ENCODE assay signal across 13 cellular contexts in genomic region chr10:239109-239508, GRCh38.
DNase-seq lines count a peak whose midpoint lies in the region; ATAC-seq and TF ChIP-seq lines count a peak whose summit lies in the region.
"Had no signal": no experiment of that assay in that cellular context is flagged by ENCODE, and none has a peak within 500 bp of the region (broad histone marks: within the 10 kb centered on the region; RNA-seq: fewer than 3 reads in every experiment).

No MANE protein-coding gene starts in this region.

- WGBS in suprapubic skin, result 91% methylated on average over 6 of the region's 6 CpGs
- 86 to 91% methylated on average over 6 of the region's 6 CpGs for WGBS in transverse colon (ENCODE audit: low coverage in 1 of 2), 2 donors

- TF ChIP-seq EP300 in suprapubic skin (IDR thresholded peaks at IDR 0.05) (no peak), transverse colon (IDR thresholded peaks at IDR 0.05; ENCODE audit: low read depth) (no peak)

- no peaks in the 10 kb centered on the region for H3K9me3 ChIP-seq in suprapubic skin
- H3K9me3 ChIP-seq in transverse colon, result no peaks in the 10 kb centered on the region
- H3K9me3 ChIP-seq: upper lobe of left lung had no signal

- DNase-seq in A172 (ENCODE audit: low spot score) (peak; percentile 29), EL (peak; percentile 13), NCI-H748 (lab: John Stamatoyannopoulos, UW; ENCODE audit: unreplicated experiment) (peak; percentile 53), epithelial cell of prostate (ENCODE audit: low read depth, low spot score) (peak; percentile 46), suprapubic skin (ENCODE audit: low spot score in 2 of 2) (no peak), transverse colon (no peak)
- no peak for DNase-seq in activated CD8-positive, alpha-beta memory T cell treated with anti-CD3 and anti-CD28 coated beads for 24 hours
- DNase-seq: activated gamma-delta T cell treated with Interleukin-2 at 50 U/mL for 16 hours; kidney glomerular epithelial cell; NCI-H510A treated with DMSO at 0.1 percent for 48 hours; stimulated activated CD4-positive, alpha-beta T cell treated with anti-CD3 and anti-CD28 coated beads, Interleukin-2, amount 100 ng/mL, for 24 hours; upper lobe of left lung had no signal

- no peak for ATAC-seq in GM18861 (IDR thresholded peaks at IDR 0.05; ENCODE audit: unreplicated experiment)

- intact Hi-C loops in transverse colon (cut with DNase I; ENCODE audit: low total_unique reads), result no loop called here

- H3K36me3 ChIP-seq in suprapubic skin (peaks cover 40% of the 10 kb centered on the region), transverse colon (peaks cover 0 to 25% (median 6%) of the 10 kb centered on the region in 4 donors)

- no peak for TF ChIP-seq CTCF in suprapubic skin (IDR thresholded peaks at IDR 0.05)
- no peak for TF ChIP-seq CTCF in transverse colon (IDR thresholded peaks at IDR 0.05)

- H3K4me1 ChIP-seq in suprapubic skin (peaks cover 8% of the 10 kb centered on the region), transverse colon (no peaks in the 10 kb centered on the region)

- H3K4me3 ChIP-seq in suprapubic skin (no peak overlapping the region), transverse colon (no peak overlapping the region)
- H3K4me3 ChIP-seq: upper lobe of left lung had no signal

- TF ChIP-seq POLR2A in suprapubic skin (IDR thresholded peaks at IDR 0.05) (no peak), transverse colon (IDR thresholded peaks at IDR 0.05) (no peak)

- H3K27me3 ChIP-seq in suprapubic skin (no peaks in the 10 kb centered on the region), transverse colon (no peaks in the 10 kb centered on the region)
- H3K27me3 ChIP-seq: upper lobe of left lung had no signal

- H3K27ac ChIP-seq in epithelial cell of prostate (no peak overlapping the region), suprapubic skin (no peak overlapping the region), transverse colon (no peak overlapping the region)
- H3K27ac ChIP-seq: upper lobe of left lung had no signal

- in situ Hi-C loops in transverse colon (cut with MboI; ENCODE audit: low pct_ligation_motif_present in 1 of 4, low pct_unique_long_range_greater_than_20kb in 1 of 4, low sequenced_read_pairs in 3 of 4), result no loop called here

Comparison
In these comparisons a context has a peak if more than half of its experiments do, and no peak if none do; other contexts are left out.
1. DNase-seq: peak in A172 (single experiment), EL (single experiment), NCI-H748 (single experiment) and epithelial cell of prostate (single experiment); none in activated CD8-positive, alpha-beta memory T cell treated with anti-CD3 and anti-CD28 coated beads for 24 hours (single experiment), suprapubic skin (0 of 2) and transverse colon (single experiment).